ENCODE assay signal across 9 cellular contexts in the genomic region with DNA sequence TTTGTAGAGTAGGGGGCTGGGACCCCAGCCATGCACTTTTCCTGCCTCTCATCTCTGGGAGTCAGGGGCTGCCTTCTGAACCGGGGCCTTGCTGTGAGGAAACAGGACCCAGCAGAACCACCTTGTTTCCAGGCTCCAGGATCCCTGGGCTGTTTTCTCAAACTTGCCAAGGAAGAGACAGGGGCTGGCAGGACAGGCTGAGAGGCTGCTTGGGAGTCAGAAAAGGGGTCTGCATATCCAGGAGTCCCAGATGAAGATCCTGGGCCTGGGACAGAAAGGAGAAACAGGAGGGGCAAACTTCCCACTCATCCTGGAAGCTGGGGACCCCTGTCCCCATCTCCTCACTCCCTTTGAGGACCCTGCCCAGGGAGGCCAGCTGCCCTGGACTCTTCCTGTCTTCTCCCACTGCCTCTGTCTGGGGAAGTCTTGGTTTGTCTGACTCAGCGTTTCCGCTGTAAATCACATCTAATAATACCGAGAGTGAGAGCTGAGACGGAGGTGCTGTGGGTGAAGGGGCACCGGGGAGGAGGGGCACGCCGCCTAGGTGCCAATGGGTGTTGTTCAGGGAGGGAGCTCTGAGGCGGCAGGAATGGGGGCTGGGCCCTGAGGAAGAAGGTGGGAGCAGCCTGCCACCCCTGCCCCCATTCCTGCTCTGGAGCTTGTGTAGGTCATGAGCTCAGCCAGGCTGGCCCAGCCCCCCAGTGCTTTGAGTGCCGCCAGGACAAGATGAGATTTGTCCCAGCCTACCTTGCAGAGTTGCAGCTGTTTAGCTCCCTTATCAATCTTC. TPM values are rescaled to one million over a fixed set of nuclear protein-coding genes. Genes with fewer than 3 reads are reported as not detected.
DNase-seq lines count a peak whose midpoint lies in the region; ATAC-seq lines count a peak whose summit lies in the region.
"Had no signal": no experiment of that assay in that cellular context is flagged by ENCODE, and none has a peak within 500 bp of the region (broad histone marks: within the 10 kb centered on the region; RNA-seq: fewer than 3 reads in every experiment).

No MANE protein-coding gene starts in this region.

- no peaks in the 10 kb centered on the region for H3K9me3 Mint-ChIP-seq in activated T-cell treated with anti-CD3 and anti-CD28 coated beads, Interleukin-2, amount 50 U/mL, for 24 hours
- H3K9me3 Mint-ChIP-seq: naive B cell had no signal

- peak; percentile 85 for DNase-seq in Caki2 (ENCODE audit: low read depth)
- DNase-seq in NCI-H510A (lab: John Stamatoyannopoulos, UW): peak; percentile 87
- peak; percentile 84 for DNase-seq in activated T-cell treated with anti-CD3 and anti-CD28 coated beads, Interleukin-2, amount 50 U/mL, for 24 hours
- peak; percentile 58 for DNase-seq in left ventricle myocardium superior
- DNase-seq in stimulated activated CD4-positive, alpha-beta T cell treated with anti-CD3 and anti-CD28 coated beads, Interleukin-1b, Interleukin-23, amount 100 ng/mL, for 4 hours (ENCODE audit: low read depth in 2 of 2): peak; percentile 42 to 66
- no peak for DNase-seq in NCI-H187 treated with DMSO at 0.1 percent for 48 hours (lab: John Stamatoyannopoulos, UW)
- DNase-seq in NCI-H1048 (lab: John Stamatoyannopoulos, UW): no peak
- DNase-seq: naive B cell had no signal

- in situ Hi-C loops in Caki2 (cut with HindIII; ENCODE audit: low pct_unique_long_range_greater_than_20kb, low sequenced_read_pairs): no loop called here

- no peaks in the 10 kb centered on the region for H3K27me3 Mint-ChIP-seq in activated T-cell treated with anti-CD3 and anti-CD28 coated beads, Interleukin-2, amount 50 U/mL, for 24 hours

- ATAC-seq in GM21619 (IDR thresholded peaks at IDR 0.05; ENCODE audit: unreplicated experiment) (peak; percentile 44), left ventricle myocardium superior (peak; percentile 73)

- H3K4me3 Mint-ChIP-seq in activated T-cell treated with anti-CD3 and anti-CD28 coated beads, Interleukin-2, amount 50 U/mL, for 24 hours: peak overlapping the region; percentile 57
- H3K4me3 Mint-ChIP-seq: naive B cell had no signal

- H3K27ac Mint-ChIP-seq in activated T-cell treated with anti-CD3 and anti-CD28 coated beads, Interleukin-2, amount 50 U/mL, for 24 hours: peak overlapping the region; percentile 96

- intact Hi-C loops in left ventricle myocardium superior (cut with micrococcal nuclease): loop anchor here (10.0 kb wide), 1 partner anchor 805 kb away; no protein-coding TSS in a partner anchor

- peaks cover 29% of the 10 kb centered on the region for H3K36me3 Mint-ChIP-seq in activated T-cell treated with anti-CD3 and anti-CD28 coated beads, Interleukin-2, amount 50 U/mL, for 24 hours (ENCODE audit: low read depth)
- H3K36me3 Mint-ChIP-seq: naive B cell had no signal

- peaks cover 59% of the 10 kb centered on the region for H3K4me1 Mint-ChIP-seq in activated T-cell treated with anti-CD3 and anti-CD28 coated beads, Interleukin-2, amount 50 U/mL, for 24 hours (ENCODE audit: low read depth)

RNA-seq across cellular contexts. Expression of gene POU3F1, which starts 16.7 kb away (rescaled TPM):
- total RNA-seq in Caki2 (2014; rRNA removed; shearing (Covaris generic); ENCODE audit: low replicate concordance): not detected in 2 replicates
- not detected for total RNA-seq in left ventricle myocardium superior

RNA-seq across cellular contexts. Expression of gene UTP11, which starts 17.4 kb away (rescaled TPM):
- 45.4 and 105 TPM in 2 replicates for total RNA-seq in Caki2 (2014; rRNA removed; shearing (Covaris generic); ENCODE audit: low replicate concordance)
- total RNA-seq in left ventricle myocardium superior: 38.6 TPM

RNA-seq across cellular contexts. Expression of gene FHL3, which starts 24.6 kb away (rescaled TPM):
- 0.87 and 2.2 TPM in 2 replicates for total RNA-seq in Caki2 (2014; rRNA removed; shearing (Covaris generic); ENCODE audit: low replicate concordance)
- total RNA-seq in left ventricle myocardium superior: 13.3 TPM

RNA-seq across cellular contexts. Expression of gene SF3A3, which starts 40.1 kb away (rescaled TPM):
- total RNA-seq in Caki2 (2014; rRNA removed; shearing (Covaris generic); ENCODE audit: low replicate concordance): 64.2 and 86.0 TPM in 2 replicates
- 28.2 TPM for total RNA-seq in left ventricle myocardium superior

Comparison
In these comparisons a context has a peak if more than half of its experiments do, and no peak if none do; other contexts are left out.
1. DNase-seq: peak in Caki2 (single experiment), NCI-H510A (single experiment), activated T-cell treated with anti-CD3 and anti-CD28 coated beads, Interleukin-2, amount 50 U/mL, for 24 hours (single experiment), left ventricle myocardium superior (single experiment) and stimulated activated CD4-positive, alpha-beta T cell treated with anti-CD3 and anti-CD28 coated beads, Interleukin-1b, Interleukin-23, amount 100 ng/mL, for 4 hours (2 of 2); none in NCI-H187 treated with DMSO at 0.1 percent for 48 hours (single experiment) and NCI-H1048 (single experiment).